In the genomic region with DNA sequence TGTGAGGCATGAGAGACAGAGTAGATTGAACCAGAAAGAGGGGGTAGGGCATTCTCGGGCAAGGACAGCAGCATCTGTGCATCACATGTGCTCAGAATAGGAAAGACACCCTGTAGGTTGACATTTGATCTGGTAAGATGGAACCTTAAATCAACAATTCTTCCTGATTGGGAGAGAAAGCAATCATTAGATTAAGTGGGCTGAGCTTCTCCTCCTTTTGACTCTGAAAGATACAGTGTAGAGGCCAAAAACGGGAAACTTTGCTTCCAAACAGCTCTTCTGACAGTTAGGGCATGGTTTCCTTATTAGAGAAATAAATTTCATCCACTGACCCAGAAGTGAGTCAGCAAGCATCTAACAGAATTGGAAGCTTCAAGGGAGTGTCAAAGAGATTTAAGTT, we compare ENCODE assay signal across 19 cellular contexts. TPM values are rescaled to one million over a fixed set of nuclear protein-coding genes. Genes with fewer than 3 reads are reported as not detected.
DNase-seq lines count a peak whose midpoint lies in the region; ATAC-seq and TF ChIP-seq lines count a peak whose summit lies in the region.
"Had no signal": no experiment of that assay in that cellular context is flagged by ENCODE, and none has a peak within 500 bp of the region (broad histone marks: within the 10 kb centered on the region; RNA-seq: fewer than 3 reads in every experiment).

No MANE protein-coding gene starts in this region.

- no peak overlapping the region for H3K4ac ChIP-seq in mesenchymal stem cell (ENCODE audit: low read depth in 1 of 2, low read length in 2 of 2)

- H3K27ac ChIP-seq in mesenchymal stem cell (ENCODE audit: low read length, poor library complexity, severe bottlenecking), result no peak overlapping the region
- H3K27ac ChIP-seq: gastroesophageal sphincter, RWPE1, transverse colon had no signal

- H3K18ac ChIP-seq in mesenchymal stem cell (ENCODE audit: low read depth in 1 of 2, low read length in 2 of 2), result no peak overlapping the region

- H3K4me2 ChIP-seq in mesenchymal stem cell (ENCODE audit: low read length, poor library complexity, severe bottlenecking), result no peak overlapping the region

- H3K9ac ChIP-seq in mesenchymal stem cell (ENCODE audit: low read length), result peak overlapping the region; percentile 33

- 68% methylated on average over 1 of the region's 2 CpGs for WGBS in mesenchymal stem cell

- no peak overlapping the region for H2BK120ac ChIP-seq in mesenchymal stem cell (ENCODE audit: low read depth, low read length)

- H4K8ac ChIP-seq in mesenchymal stem cell (ENCODE audit: low read length), result no peak overlapping the region

- H2BK5ac ChIP-seq in mesenchymal stem cell (ENCODE audit: low read depth, low read length, poor library complexity, severe bottlenecking), result no peak overlapping the region

- no peaks in the 10 kb centered on the region for H3K4me1 ChIP-seq in mesenchymal stem cell (ENCODE audit: control insufficient read depth, insufficient read depth, low read depth, low read length)
- H3K4me1 ChIP-seq: gastroesophageal sphincter, transverse colon had no signal

- no peak overlapping the region for H2BK15ac ChIP-seq in mesenchymal stem cell (ENCODE audit: low read depth, poor library complexity, severe bottlenecking)

- H4K91ac ChIP-seq in mesenchymal stem cell (ENCODE audit: low read length), result no peak overlapping the region

- no peaks in the 10 kb centered on the region for H3K27me3 ChIP-seq in mesenchymal stem cell (ENCODE audit: control insufficient read depth in 1 of 2, insufficient read depth in 1 of 2, low read length in 2 of 2)
- H3K27me3 ChIP-seq: gastroesophageal sphincter, transverse colon had no signal

- no peak overlapping the region for H3K23ac ChIP-seq in mesenchymal stem cell (ENCODE audit: low read length in 2 of 2)

- in situ Hi-C loops in astrocyte of the spinal cord (cut with HindIII; ENCODE audit: low sequenced_read_pairs), result no loop called here

- H3K36me3 ChIP-seq in mesenchymal stem cell (ENCODE audit: control insufficient read depth in 1 of 2, insufficient read depth in 2 of 2, low read depth in 1 of 2, low read length in 2 of 2), result no peaks in the 10 kb centered on the region
- H3K36me3 ChIP-seq: gastroesophageal sphincter, transverse colon had no signal

- peak; percentile 32 for DNase-seq in DMS 273 treated with DMSO at 0.1 percent for 48 hours (lab: John Stamatoyannopoulos, UW)
- peak; percentile 2 for DNase-seq in HT1080 (ENCODE audit: low read depth)
- DNase-seq in astrocyte of the spinal cord (ENCODE audit: low read depth, low spot score), result peak; percentile 30
- no peak for DNase-seq in mesenchymal stem cell
- no peak for DNase-seq in SIG-M5 treated with dmso at 0.1 percent for 504 hours (lab: John Stamatoyannopoulos, UW; ENCODE audit: unreplicated experiment)
- DNase-seq in stimulated activated CD4-positive, alpha-beta T cell treated with anti-CD3 and anti-CD28 coated beads, Interleukin-4, amount 100 ng/mL, for 4 hours, result no peak
- DNase-seq: activated B cell treated with CpG ODN at 0.5 μM for 24 hours; DMS79; effector memory CD4-positive, alpha-beta T cell; NCI-H187; NCI-H748 treated with DMSO at 0.1 percent for 48 hours; stimulated activated CD4-positive, alpha-beta T cell treated with anti-CD3 and anti-CD28 coated beads, Interleukin-12 subunit alpha, Interleukin-12 subunit beta, amount 100 ng/mL, for 4 hours; stimulated activated naive CD4-positive, alpha-beta T cell; T-cell; transverse colon had no signal

- peaks cover 2% of the 10 kb centered on the region for H3K79me1 ChIP-seq in mesenchymal stem cell (replicated peaks; ENCODE audit: low read length, poor library complexity, severe bottlenecking)

- no peak overlapping the region for H2BK12ac ChIP-seq in mesenchymal stem cell (ENCODE audit: low read length in 2 of 2)

- H2AFZ ChIP-seq in mesenchymal stem cell (ENCODE audit: low read depth, low read length), result no peak overlapping the region

- H3K9me3 ChIP-seq in mesenchymal stem cell (ENCODE audit: control insufficient read depth, low read length), result no peaks in the 10 kb centered on the region
- H3K9me3 ChIP-seq: gastroesophageal sphincter, transverse colon had no signal

- no peak for ATAC-seq in HG03571 (IDR thresholded peaks at IDR 0.05; ENCODE audit: unreplicated experiment)
- ATAC-seq: activated T-helper 17 cell treated with anti-CD3 and anti-CD28 coated beads, Interleukin-2, amount 50 U/mL, for 72 hours; gastroesophageal sphincter; T-cell had no signal

- H3K14ac ChIP-seq in mesenchymal stem cell (ENCODE audit: low read length in 2 of 2), result no peak overlapping the region

- no peak overlapping the region for H3K4me3 ChIP-seq in astrocyte of the spinal cord (ENCODE audit: low read depth, low read length)
- peak overlapping the region in 1 of 2 experiments; percentile 58 for H3K4me3 ChIP-seq in mesenchymal stem cell (ENCODE audit: insufficient read depth in 1 of 2, low read depth in 1 of 2, low read length in 2 of 2)
- H3K4me3 ChIP-seq: gastroesophageal sphincter, transverse colon had no signal

- no peak overlapping the region for H2AK5ac ChIP-seq in mesenchymal stem cell (ENCODE audit: low read length, severe bottlenecking)

- no peak for TF ChIP-seq CTCF in astrocyte of the spinal cord (IDR thresholded peaks at IDR 0.05; ENCODE audit: low read depth, low read length)

RNA-seq across cellular contexts. Expression of a gene that starts 9.7 kb away (rescaled TPM):
- total RNA-seq in HT1080 (2014; rRNA removed; shearing (Covaris generic)), result 15.8 and 17.3 TPM in 2 replicates
- 11.4 and 14.7 TPM in 2 replicates for polyA plus RNA-seq in HT1080 (2015; cell fraction: cytosol; rRNA removed)
- 30.1 and 30.4 TPM in 2 replicates for polyA plus RNA-seq in HT1080 (2015; cell fraction: nucleus; rRNA removed)
- polyA plus RNA-seq in mesenchymal stem cell (2013, experiment 1 of 2), result 1.3 TPM
- 1.3 TPM for polyA plus RNA-seq in mesenchymal stem cell (2013, experiment 2 of 2)

RNA-seq across cellular contexts. Expression of a gene that starts 58.9 kb away (rescaled TPM):
- 12.6 and 13.8 TPM in 2 replicates for total RNA-seq in HT1080 (2014; rRNA removed; shearing (Covaris generic))
- polyA plus RNA-seq in HT1080 (2015; cell fraction: cytosol; rRNA removed), result 18.5 and 18.6 TPM in 2 replicates
- polyA plus RNA-seq in HT1080 (2015; cell fraction: nucleus; rRNA removed), result 14.5 and 17.4 TPM in 2 replicates
- 8.2 TPM for polyA plus RNA-seq in mesenchymal stem cell (2013, experiment 1 of 2)
- 8.4 TPM for polyA plus RNA-seq in mesenchymal stem cell (2013, experiment 2 of 2)

Comparison
In these comparisons a context has a peak if more than half of its experiments do, and no peak if none do; other contexts are left out.
1. DNase-seq: peak in DMS 273 treated with DMSO at 0.1 percent for 48 hours (single experiment), HT1080 (single experiment) and astrocyte of the spinal cord (single experiment); none in mesenchymal stem cell (single experiment), SIG-M5 treated with dmso at 0.1 percent for 504 hours (single experiment) and stimulated activated CD4-positive, alpha-beta T cell treated with anti-CD3 and anti-CD28 coated beads, Interleukin-4, amount 100 ng/mL, for 4 hours (0 of 2).